In the genomic region with DNA sequence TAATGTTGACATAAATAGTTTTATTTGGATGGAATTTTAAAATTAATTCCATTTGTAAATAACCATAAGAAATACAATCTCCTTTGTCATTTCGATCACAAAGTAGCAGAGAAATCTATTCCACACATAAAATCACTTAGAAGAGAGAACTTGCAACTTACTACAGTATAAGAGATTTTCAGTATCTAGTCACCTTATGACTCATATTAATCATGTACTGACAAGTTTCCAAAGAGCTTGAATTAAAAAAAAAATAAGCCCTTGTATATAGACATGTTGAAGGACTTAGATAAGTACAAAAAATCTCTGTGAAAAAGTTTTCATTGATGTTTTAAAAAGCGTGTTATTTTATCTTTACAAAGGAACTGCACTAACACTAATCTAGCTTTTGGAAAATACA, we compare ENCODE assay signal across 21 cellular contexts.
DNase-seq lines count a peak whose midpoint lies in the region; ATAC-seq and TF ChIP-seq lines count a peak whose summit lies in the region.
"Had no signal": no experiment of that assay in that cellular context is flagged by ENCODE, and none has a peak within 500 bp of the region (broad histone marks: within the 10 kb centered on the region; RNA-seq: fewer than 3 reads in every experiment).

No MANE protein-coding gene starts in this region.

- no peak overlapping the region for H3K4me2 ChIP-seq in neural progenitor cell

- H3K4me1 Mint-ChIP-seq in brain, result peaks cover 42% of the 10 kb centered on the region
- H3K4me1 Mint-ChIP-seq in neural progenitor cell, result peaks cover 15% of the 10 kb centered on the region
- H3K4me1 Mint-ChIP-seq: CD8-positive, alpha-beta memory T cell; nephron progenitor cell; T-cell had no signal

- TF ChIP-seq CTCF in brain (conservative IDR thresholded peaks at IDR 0.05), result no peak
- TF ChIP-seq CTCF in neural progenitor cell (IDR thresholded peaks at IDR 0.05), result no peak

- no peak overlapping the region for H2AFZ ChIP-seq in neural progenitor cell (replicated peaks)

- no peaks in the 10 kb centered on the region for H3K27me3 ChIP-seq in neural progenitor cell
- H3K27me3 ChIP-seq: Peyer's patch, transverse colon had no signal

- peak; percentile 14 for DNase-seq in A172 (ENCODE audit: low spot score)
- DNase-seq in HT1080 (ENCODE audit: low read depth), result peak; percentile 63
- DNase-seq in iris pigment epithelial cell (ENCODE audit: low read depth), result peak; percentile 46
- no peak for DNase-seq in activated CD8-positive, alpha-beta memory T cell treated with anti-CD3 and anti-CD28 coated beads for 24 hours
- no peak for DNase-seq in dermis blood vessel endothelial cell
- no peak for DNase-seq in neural progenitor cell (ENCODE audit: low spot score)
- DNase-seq: activated naive CD4-positive, alpha-beta T cell treated with anti-CD3 and anti-CD28 coated beads, Interleukin-2, amount 50 U/mL, for 16 hours; activated T-cell treated with anti-CD3 and anti-CD28 coated beads for 4 hours; CD8-positive, alpha-beta memory T cell; islet precursor cell; NCI-H1436 treated with DMSO at 0.1 percent for 48 hours; NCI-H774; nephron progenitor cell; Peyer's patch; psoas muscle; stimulated activated CD4-positive, alpha-beta T cell treated with anti-CD3 and anti-CD28 coated beads, Interleukin-15, amount 100 ng/mL, for 24 hours; stimulated activated naive CD4-positive, alpha-beta T cell treated with Interleukin-2 at 50 U/mL for 16 hours; T-cell; transverse colon had no signal

- H3K36me3 Mint-ChIP-seq in brain, result peaks cover 11% of the 10 kb centered on the region
- peaks cover 1% of the 10 kb centered on the region for H3K36me3 Mint-ChIP-seq in neural progenitor cell
- H3K36me3 Mint-ChIP-seq: CD8-positive, alpha-beta memory T cell; T-cell had no signal

- peaks cover 5% of the 10 kb centered on the region for H3K4me1 ChIP-seq in neural progenitor cell
- H3K4me1 ChIP-seq: Peyer's patch, psoas muscle, transverse colon had no signal

- H3K9me3 Mint-ChIP-seq in brain, result peaks cover 0 to 20% (median 16%) of the 10 kb centered on the region in 5 experiments
- H3K9me3 Mint-ChIP-seq in neural progenitor cell, result peaks cover 2% of the 10 kb centered on the region

- peaks cover 4% of the 10 kb centered on the region for H3K9me3 ChIP-seq in neural progenitor cell (ENCODE audit: low read depth)
- H3K9me3 ChIP-seq: Peyer's patch, transverse colon had no signal

- peak overlapping the region in 2 of 5 experiments; percentile 12 to 50 for H3K4me3 Mint-ChIP-seq in brain
- no peak overlapping the region for H3K4me3 Mint-ChIP-seq in neural progenitor cell
- H3K4me3 Mint-ChIP-seq: CD8-positive, alpha-beta memory T cell; nephron progenitor cell; T-cell had no signal

- H3K9ac ChIP-seq in neural progenitor cell, result no peak overlapping the region

- no peak overlapping the region for H3K4me3 ChIP-seq in neural progenitor cell
- H3K4me3 ChIP-seq: Peyer's patch, psoas muscle, transverse colon had no signal

- H3F3A ChIP-seq in neural progenitor cell (ENCODE audit: low read depth), result no peaks in the 10 kb centered on the region

- H3K36me3 ChIP-seq in neural progenitor cell, result no peaks in the 10 kb centered on the region
- H3K36me3 ChIP-seq: Peyer's patch, transverse colon had no signal

- H3K27ac ChIP-seq in neural progenitor cell, result no peak overlapping the region
- H3K27ac ChIP-seq: Peyer's patch, psoas muscle, transverse colon had no signal

- H3K27me3 Mint-ChIP-seq in brain (peaks cover 3% of the 10 kb centered on the region), neural progenitor cell (ENCODE audit: insufficient read depth, low read depth) (no peaks in the 10 kb centered on the region)
- H3K27me3 Mint-ChIP-seq: T-cell had no signal

- no peaks in the 10 kb centered on the region for H4K20me1 ChIP-seq in neural progenitor cell (ENCODE audit: low read depth)

- H3K79me2 ChIP-seq in neural progenitor cell (ENCODE audit: low read depth), result no peaks in the 10 kb centered on the region

- no peak for ATAC-seq in GM21723 (IDR thresholded peaks at IDR 0.05; ENCODE audit: unreplicated experiment)
- ATAC-seq: psoas muscle, T-cell had no signal

- H3K27ac Mint-ChIP-seq in brain (peak overlapping the region in 4 of 5 experiments; percentile 58 to 86 (median 81)), neural progenitor cell (no peak overlapping the region)
- H3K27ac Mint-ChIP-seq: CD8-positive, alpha-beta memory T cell; nephron progenitor cell; T-cell had no signal

Comparison
In these comparisons a context has a peak if more than half of its experiments do, and no peak if none do; other contexts are left out.
1. DNase-seq: peak in A172 (single experiment), HT1080 (single experiment) and iris pigment epithelial cell (single experiment); none in activated CD8-positive, alpha-beta memory T cell treated with anti-CD3 and anti-CD28 coated beads for 24 hours (single experiment), dermis blood vessel endothelial cell (single experiment) and neural progenitor cell (single experiment).